ENCODE assay signal across 16 cellular contexts in the genomic region with DNA sequence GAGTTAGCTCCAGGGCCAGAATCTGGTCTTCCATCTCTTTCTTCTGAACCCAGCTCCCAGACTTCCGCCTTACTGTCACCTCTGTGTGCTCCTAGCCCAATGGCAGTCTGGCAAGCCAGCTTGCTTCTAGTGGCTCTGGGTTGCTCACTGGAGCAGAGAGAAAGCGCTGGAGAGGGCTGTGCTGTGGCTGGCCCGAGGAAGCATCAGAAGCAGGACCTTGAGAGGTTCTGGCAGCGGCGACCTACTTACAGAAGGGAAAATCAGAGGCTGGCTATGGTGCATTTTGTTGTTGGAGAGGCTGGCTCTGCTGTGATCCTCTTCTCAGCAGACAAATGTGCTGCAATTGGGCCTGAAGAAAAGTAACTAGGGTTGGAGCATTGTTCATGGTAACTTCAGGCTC. TPM values are rescaled to one million over a fixed set of nuclear protein-coding genes. Genes with fewer than 3 reads are reported as not detected.
DNase-seq lines count a peak whose midpoint lies in the region; ATAC-seq and TF ChIP-seq lines count a peak whose summit lies in the region.
"Had no signal": no experiment of that assay in that cellular context is flagged by ENCODE, and none has a peak within 500 bp of the region (broad histone marks: within the 10 kb centered on the region; RNA-seq: fewer than 3 reads in every experiment).

No MANE protein-coding gene starts in this region.

- POLR2A ChIA-PET in A673 (lab: Charles Lee; ENCODE audit: low non-redundant PET), result no interaction called here

- no peaks in the 10 kb centered on the region for H3K4me1 ChIP-seq in right cardiac atrium (ENCODE audit: control insufficient read depth, insufficient read depth, low read length)
- H3K4me1 ChIP-seq in A673 (ENCODE audit: insufficient read depth, low read length, poor library complexity, severe bottlenecking), result no peaks in the 10 kb centered on the region
- H3K4me1 ChIP-seq: BE2C, Caco-2 had no signal

- CTCF ChIA-PET in A673 (lab: Charles Lee), result no interaction called here

- no peak for TF ChIP-seq CTCF in A673 (conservative IDR thresholded peaks at IDR 0.05; ENCODE audit: low read depth, low read length)

- ATAC-seq in right cardiac atrium, result no peak
- no peak for ATAC-seq in left ventricle myocardium superior

- DNase-seq in right cardiac atrium (peak in 1 of 3 donors; percentile 63), left ventricle myocardium superior (no peak), ecto neural progenitor cell (ENCODE audit: low spot score) (peak; percentile 43), retina (peak; percentile 71), A673 (ENCODE audit: low spot score) (no peak), T1000 (lab: John Stamatoyannopoulos, UW) (no peak), NCI-H1694 (lab: John Stamatoyannopoulos, UW) (no peak)
- DNase-seq: 8988T; BE2C; C1 segment of cervical spinal cord; Caco-2; CD4-positive, alpha-beta T cell; HCEC 1CT had no signal

- whole genome bisulfite sequencing in right cardiac atrium, result 69% methylated on average over 5 of the region's 5 CpGs

- H3K27ac ChIP-seq in right cardiac atrium (ENCODE audit: low read length) (peak overlapping the region; percentile 44), A673 (ENCODE audit: low read depth, low read length, poor library complexity, severe bottlenecking) (no peak overlapping the region)

- no peaks in the 10 kb centered on the region for H3K27me3 ChIP-seq in right cardiac atrium (ENCODE audit: control insufficient read depth, insufficient read depth)
- peaks cover 12% of the 10 kb centered on the region for H3K27me3 ChIP-seq in A673 (replicated peaks; ENCODE audit: insufficient read depth, low read depth, low read length, poor library complexity)
- H3K27me3 ChIP-seq: BE2C had no signal

- H3K9me3 ChIP-seq in right cardiac atrium (ENCODE audit: control insufficient read depth, low read length), result no peaks in the 10 kb centered on the region
- H3K9me3 ChIP-seq in A673 (ENCODE audit: low read depth, low read length, poor library complexity, severe bottlenecking), result no peaks in the 10 kb centered on the region
- H3K9me3 ChIP-seq: BE2C, Caco-2 had no signal

- H3K4me3 ChIP-seq in right cardiac atrium (ENCODE audit: low read length) (no peak overlapping the region), A673 (ENCODE audit: low read depth, low read length, poor library complexity, severe bottlenecking) (no peak overlapping the region)
- H3K4me3 ChIP-seq: GM12878, GM23338 had no signal

- BruUV-seq in A673 (replicated peaks; lab: Mats Ljungman, UMichigan), result no TSS peak

- no peaks in the 10 kb centered on the region for H3K36me3 ChIP-seq in A673 (ENCODE audit: insufficient read depth, low read length, poor library complexity, severe bottlenecking)
- H3K36me3 ChIP-seq: BE2C had no signal

- intact Hi-C loops in right cardiac atrium (cut with DNase I) (no loop called here), left ventricle myocardium superior (cut with micrococcal nuclease) (no loop called here), A673 (cut with micrococcal nuclease; ENCODE audit: unreplicated experiment) (loop anchor here (5.0 kb wide), 1 partner anchor 370 kb away; no protein-coding TSS in a partner anchor)

RNA-seq across cellular contexts. Expression of a gene that starts 28.6 kb away (rescaled TPM):
- total RNA-seq in right cardiac atrium, result 100 to 1,000 TPM; 119 to 171 (median 134) TPM
- polyA plus RNA-seq in right cardiac atrium, result 77.6 TPM
- total RNA-seq in left ventricle myocardium superior, result 2.2 TPM
- total RNA-seq in A673 (2021), result not detected in 2 replicates
- total RNA-seq: Caco-2; CD4-positive, alpha-beta T cell; HT-29 had no signal

Comparison
In these comparisons a context has a peak if more than half of its experiments do, and no peak if none do; other contexts are left out.
1. RNA of a gene that starts 28.6 kb away (total RNA-seq): 119 to 171 TPM in right cardiac atrium; 2.2 TPM in left ventricle myocardium superior (single experiment) and not detected in A673; every median in the first group is over 10 times any median in the second.
2. DNase-seq: peak in ecto neural progenitor cell (single experiment) and retina (single experiment); none in left ventricle myocardium superior (single experiment), A673 (single experiment), T1000 (single experiment) and NCI-H1694 (single experiment).